Comparison of ENCODE assay signal across 8 cellular contexts in genomic region chr3:13229291-13229949, GRCh38.
DNase-seq lines count a peak whose midpoint lies in the region; TF ChIP-seq lines count a peak whose summit lies in the region.

No MANE protein-coding gene starts in this region.

- no peak overlapping the region for H2AK5ac ChIP-seq in H9 (ENCODE audit: insufficient read length, low read length)

- H2BK20ac ChIP-seq in H9 (ENCODE audit: low read depth, low read length, poor library complexity, severe bottlenecking) = no peak overlapping the region

- H3T11ph ChIP-seq in H9 (ENCODE audit: low read length) = no peak overlapping the region

- H3K4me3 Mint-ChIP-seq in H9 = no peak overlapping the region; a peak in 1 of 5 replicates
- no peak overlapping the region for H3K4me3 Mint-ChIP-seq in activated T-helper 2 cell treated with anti-CD3 and anti-CD28 coated beads, Interferon-gamma antibody, Interleukin-2, Interleukin-4, amounts not matched to agents 10 μg/mL and 5 μg/mL and 100 μg/mL, durations not matched to agents 14 hours and 24 hours and 36 hours (ENCODE audit: low read depth)

- no peak overlapping the region for H4K5ac ChIP-seq in H9 (ENCODE audit: insufficient read length, low read depth, low read length)

- no peak overlapping the region for H3K27ac Mint-ChIP-seq in H9
- no peak overlapping the region for H3K27ac Mint-ChIP-seq in activated T-helper 2 cell treated with anti-CD3 and anti-CD28 coated beads, Interferon-gamma antibody, Interleukin-2, Interleukin-4, amounts not matched to agents 10 μg/mL and 5 μg/mL and 100 μg/mL, durations not matched to agents 14 hours and 24 hours and 36 hours

- no peak overlapping the region for H2AFZ ChIP-seq in H9 (ENCODE audit: low read length)

- no peak overlapping the region for H3K56ac ChIP-seq in H9 (ENCODE audit: insufficient read length, low read depth, low read length)

- H3K9ac ChIP-seq in H9 (ENCODE audit: extremely low read depth, insufficient read length, low read length) = no peak overlapping the region

- H3K36me3 Mint-ChIP-seq in H9 (ENCODE audit: insufficient read depth in 1 of 3, low read depth in 3 of 3) = no peaks in the 10 kb centered on the region
- no peaks in the 10 kb centered on the region for H3K36me3 Mint-ChIP-seq in activated T-helper 2 cell treated with anti-CD3 and anti-CD28 coated beads, Interferon-gamma antibody, Interleukin-2, Interleukin-4, amounts not matched to agents 10 μg/mL and 5 μg/mL and 100 μg/mL, durations not matched to agents 14 hours and 24 hours and 36 hours (ENCODE audit: low read depth)

- H3K4me1 Mint-ChIP-seq in H9 = peaks cover 8 to 26% of the 10 kb centered on the region in 2 experiments; a peak in 3 of 4 replicates
- peaks cover 10% of the 10 kb centered on the region for H3K4me1 Mint-ChIP-seq in activated T-helper 2 cell treated with anti-CD3 and anti-CD28 coated beads, Interferon-gamma antibody, Interleukin-2, Interleukin-4, amounts not matched to agents 10 μg/mL and 5 μg/mL and 100 μg/mL, durations not matched to agents 14 hours and 24 hours and 36 hours (ENCODE audit: low read depth)

- no peak overlapping the region for H2BK15ac ChIP-seq in H9 (ENCODE audit: low read depth, low read length)

- H3K36me3 ChIP-seq in iPS DF 6.9 (ENCODE audit: control insufficient read depth, insufficient read depth, low read length) = no peaks in the 10 kb centered on the region

- H3K4ac ChIP-seq in H9 (ENCODE audit: low read depth, low read length) = no peak overlapping the region

- H3K9me3 Mint-ChIP-seq in H9 = no peaks in the 10 kb centered on the region
- H3K9me3 Mint-ChIP-seq in activated T-helper 2 cell treated with anti-CD3 and anti-CD28 coated beads, Interferon-gamma antibody, Interleukin-2, Interleukin-4, amounts not matched to agents 10 μg/mL and 5 μg/mL and 100 μg/mL, durations not matched to agents 14 hours and 24 hours and 36 hours = no peaks in the 10 kb centered on the region

- no peaks in the 10 kb centered on the region for H3K23me2 ChIP-seq in H9 (ENCODE audit: insufficient read length, low read depth, low read length, poor library complexity, severe bottlenecking)

- H3K14ac ChIP-seq in H9 (ENCODE audit: insufficient read depth, low read length) = no peak overlapping the region

- WGBS in H9 (ENCODE audit: extremely low coverage, insufficient read length, low lambda C conversion rate) = no CpG with 5 or more reads among the region's 8 CpGs
- no CpG with 5 or more reads among the region's 8 CpGs for WGBS in iPS DF 6.9 (ENCODE audit: insufficient coverage, insufficient read length)

- no peaks in the 10 kb centered on the region for H3K4me1 ChIP-seq in H9 (ENCODE audit: insufficient read depth, low read length)
- 0 out of 2 replicates have a peak, but pooled peaks cover 2% of the 10 kb centered on the region for H3K4me1 ChIP-seq in iPS DF 6.9 (ENCODE audit: control insufficient read depth, insufficient read depth, low read length)

- intact Hi-C loops in activated T-helper 2 cell treated with anti-CD3 and anti-CD28 coated beads, Interferon-gamma antibody, Interleukin-2, Interleukin-4, amounts not matched to agents 10 μg/mL and 5 μg/mL and 100 μg/mL, durations not matched to agents 14 hours and 24 hours and 36 hours (cut with micrococcal nuclease) = no loop called here

- DNase-seq in D341Med (ENCODE audit: low spot score) (peak; percentile 70), H9 (peak; percentile 87), RPMI7951 (ENCODE audit: low read depth) (peak; percentile 26), iPS DF 6.9 (ENCODE audit: low read depth, low spot score) (peak; percentile 43), hippocampal formation (lab: John Stamatoyannopoulos, UW) (no peak), cortex of kidney (lab: John Stamatoyannopoulos, UW) (no peak), anterior cingulate cortex (lab: John Stamatoyannopoulos, UW) (no peak)
- no peak for DNase-seq in activated T-helper 2 cell treated with anti-CD3 and anti-CD28 coated beads, Interferon-gamma antibody, Interleukin-2, Interleukin-4, amounts not matched to agents 10 μg/mL and 5 μg/mL and 100 μg/mL, durations not matched to agents 14 hours and 24 hours and 36 hours (ENCODE audit: low spot score)

- no peak overlapping the region for H3K4me2 ChIP-seq in H9 (ENCODE audit: insufficient read depth, insufficient read length, low read length)

- H3K27me3 ChIP-seq in H9 (ENCODE audit: insufficient read depth, low read length) (no peaks in the 10 kb centered on the region), iPS DF 6.9 (ENCODE audit: control insufficient read depth, insufficient read depth, low read length) (no peaks in the 10 kb centered on the region)

- H3K4me3 ChIP-seq in iPS DF 6.9 (ENCODE audit: low read length) = no peak overlapping the region

- H4K91ac ChIP-seq in H9 (ENCODE audit: insufficient read length, low read depth, low read length) = no peak overlapping the region

- no peak overlapping the region for H3K23ac ChIP-seq in H9 (ENCODE audit: insufficient read length, low read depth, low read length)

- H3K18ac ChIP-seq in H9 (ENCODE audit: insufficient read length, low read depth, low read length) = no peak overlapping the region

- no peaks in the 10 kb centered on the region for H3K79me1 ChIP-seq in H9 (ENCODE audit: insufficient read depth, low read depth, low read length, poor library complexity, severe bottlenecking)

- no peak overlapping the region for H3K27ac ChIP-seq in H9 (ENCODE audit: insufficient read length, low read depth, low read length)
- no peak overlapping the region for H3K27ac ChIP-seq in iPS DF 6.9 (ENCODE audit: low read length)

- H3K9me3 ChIP-seq in H9 (ENCODE audit: control insufficient read depth, low read depth, low read length) = no peaks in the 10 kb centered on the region
- no peaks in the 10 kb centered on the region for H3K9me3 ChIP-seq in iPS DF 6.9 (ENCODE audit: control insufficient read depth, insufficient read depth, low read length)

- H2BK12ac ChIP-seq in H9 (ENCODE audit: insufficient read length, low read depth, low read length) = no peak overlapping the region

- peak; percentile 76 for TF ChIP-seq CTCF in H9 (conservative IDR thresholded peaks at IDR 0.05)

- no peak overlapping the region for H4K8ac ChIP-seq in H9 (replicated peaks; ENCODE audit: insufficient read length, low read depth, low read length)

- H2BK120ac ChIP-seq in H9 (ENCODE audit: low read depth, low read length, poor library complexity, severe bottlenecking) = no peak overlapping the region

- no peak overlapping the region for H2BK5ac ChIP-seq in H9 (ENCODE audit: insufficient read length, low read length)

- H4K20me1 ChIP-seq in H9 (ENCODE audit: control insufficient read depth, insufficient read depth, insufficient read length) = no peaks in the 10 kb centered on the region

- no peaks in the 10 kb centered on the region for H3K27me3 Mint-ChIP-seq in H9 (ENCODE audit: low read depth)
- peaks cover 14% of the 10 kb centered on the region for H3K27me3 Mint-ChIP-seq in activated T-helper 2 cell treated with anti-CD3 and anti-CD28 coated beads, Interferon-gamma antibody, Interleukin-2, Interleukin-4, amounts not matched to agents 10 μg/mL and 5 μg/mL and 100 μg/mL, durations not matched to agents 14 hours and 24 hours and 36 hours (ENCODE audit: low read depth)

- H3K79me2 ChIP-seq in H9 (ENCODE audit: insufficient read depth, low read length) = no peaks in the 10 kb centered on the region

Comparison
In these comparisons a context has a peak if more than half of its experiments do, and no peak if none do; other contexts are left out.
1. DNase-seq: peak in D341Med (single experiment), H9 (single experiment), RPMI7951 (single experiment) and iPS DF 6.9 (single experiment); none in hippocampal formation (0 of 2), activated T-helper 2 cell treated with anti-CD3 and anti-CD28 coated beads, Interferon-gamma antibody, Interleukin-2, Interleukin-4, amounts not matched to agents 10 μg/mL and 5 μg/mL and 100 μg/mL, durations not matched to agents 14 hours and 24 hours and 36 hours (single experiment), cortex of kidney (single experiment) and anterior cingulate cortex (0 of 58).